Comparison of ENCODE assay signal across 13 cellular contexts in genomic region chr7:805261-805660, GRCh38. TPM values are rescaled to one million over a fixed set of nuclear protein-coding genes. Genes with fewer than 3 reads are reported as not detected.
DNase-seq lines count a peak whose midpoint lies in the region; ATAC-seq and TF ChIP-seq lines count a peak whose summit lies in the region.
"Had no signal": no experiment of that assay in that cellular context is flagged by ENCODE, and none has a peak within 500 bp of the region (broad histone marks: within the 10 kb centered on the region; RNA-seq: fewer than 3 reads in every experiment).

No MANE protein-coding gene starts in this region.

- H3K4me1 ChIP-seq in IMR-90 (ENCODE audit: control insufficient read depth, insufficient read depth, low read length) (peaks cover 3% of the 10 kb centered on the region; the same call in 1 of the 2 replicates), lung (ENCODE audit: control insufficient read depth in 2 of 2, insufficient read depth in 2 of 2, low read length in 2 of 2) (peaks cover 0 to 11% of the 10 kb centered on the region in 2 donors), subcutaneous abdominal adipose tissue (ENCODE audit: control insufficient read depth in 5 of 5, insufficient read depth in 5 of 5, low read length in 5 of 5) (peaks cover 1 to 26% (median 21%) of the 10 kb centered on the region in 5 donors)

- no peak overlapping the region for H3K27ac Mint-ChIP-seq in T-cell
- H3K27ac Mint-ChIP-seq: activated T-cell treated with anti-CD3 and anti-CD28 coated beads, Interleukin-2, amount 50 U/mL, for 24 hours had no signal

- H3K9me1 ChIP-seq in IMR-90 (ENCODE audit: insufficient read depth, low read length), result no peaks in the 10 kb centered on the region; the same call in 1 of the 2 replicates

- H3K36me3 ChIP-seq in IMR-90 (ENCODE audit: control insufficient read depth, insufficient read depth, low read length) (no peaks in the 10 kb centered on the region), lung (ENCODE audit: control insufficient read depth in 2 of 2, insufficient read depth in 2 of 2, low read length in 2 of 2) (no peaks in the 10 kb centered on the region), subcutaneous abdominal adipose tissue (ENCODE audit: control insufficient read depth in 5 of 5, insufficient read depth in 5 of 5, low read length in 5 of 5) (no peaks in the 10 kb centered on the region)

- in situ Hi-C loops in IMR-90 (cut with MboI; ENCODE audit: low sequenced_read_pairs), result no loop called here

- H3K23ac ChIP-seq in IMR-90 (ENCODE audit: low read depth, low read length), result no peak overlapping the region

- no peak overlapping the region for H3K56ac ChIP-seq in IMR-90 (ENCODE audit: extremely low read depth, insufficient read depth, low read length)

- 77% methylated on average over 7 of the region's 18 CpGs; no CpG with 5 or more reads in 1 of the 2 experiments for WGBS in IMR-90 (ENCODE audit: extremely low coverage in 2 of 2, insufficient read length in 1 of 2), 2 experiments
- 48 to 53% methylated on average over 18 of the region's 18 CpGs for WGBS in lung, 2 donors

- no TSS peak for BruUV-seq in IMR-90 (replicated peaks; lab: Mats Ljungman, UMichigan)

- H3K36me3 Mint-ChIP-seq in T-cell, result no peaks in the 10 kb centered on the region

- H3K9ac ChIP-seq in IMR-90 (ENCODE audit: low read depth, low read length), result no peak overlapping the region
- peak overlapping the region in 2 of 5 donors; percentile 3 to 56 for H3K9ac ChIP-seq in subcutaneous abdominal adipose tissue (ENCODE audit: low read length in 5 of 5)

- no peak overlapping the region for H2AK5ac ChIP-seq in IMR-90 (ENCODE audit: low read depth, low read length)

- H3K4me3 ChIP-seq in IMR-90 (ENCODE audit: insufficient read depth, low read depth, low read length) (no peak overlapping the region), epithelial cell of proximal tubule (ENCODE audit: low read depth, low read length) (peak overlapping the region; percentile 38), lung (no peak overlapping the region), subcutaneous abdominal adipose tissue (ENCODE audit: low read depth in 1 of 5, low read length in 5 of 5) (peak overlapping the region in 3 of 5 donors; percentile 27 to 48 (median 40))

- no peaks in the 10 kb centered on the region for H3K9me3 Mint-ChIP-seq in T-cell
- H3K9me3 Mint-ChIP-seq: activated T-cell treated with anti-CD3 and anti-CD28 coated beads, Interleukin-2, amount 50 U/mL, for 24 hours had no signal

- no peak for TF ChIP-seq POLR2A in IMR-90 (IDR thresholded peaks at IDR 0.05; ENCODE audit: low read depth, low read length)

- peak overlapping the region; percentile 32 for H2AFZ ChIP-seq in IMR-90 (replicated peaks; ENCODE audit: low read length, poor library complexity)

- H2BK20ac ChIP-seq in IMR-90 (ENCODE audit: low read depth, low read length), result no peak overlapping the region

- no peak overlapping the region for H2BK120ac ChIP-seq in IMR-90 (ENCODE audit: low read depth, low read length)

- H3K4me1 Mint-ChIP-seq in T-cell, result no peaks in the 10 kb centered on the region

- TF ChIP-seq CTCF in IMR-90 (conservative IDR thresholded peaks at IDR 0.05; ENCODE audit: low read depth, low read length) (no peak), epithelial cell of proximal tubule (conservative IDR thresholded peaks at IDR 0.05; ENCODE audit: low read depth, low read length) (no peak), lung (IDR thresholded peaks at IDR 0.05; ENCODE audit: control extremely low read depth, extremely low read depth) (no peak), omental fat pad (IDR thresholded peaks at IDR 0.05) (no peak)

- H3K27ac ChIP-seq in IMR-90 (ENCODE audit: insufficient read depth, low read length), result no peak overlapping the region
- peak overlapping the region; percentile 13 to 55 for H3K27ac ChIP-seq in lung (ENCODE audit: low read depth in 1 of 2, low read length in 1 of 2)
- H3K27ac ChIP-seq in subcutaneous abdominal adipose tissue (ENCODE audit: low read depth, low read length), result peak overlapping the region; percentile 84

- no peaks in the 10 kb centered on the region for H3K79me1 ChIP-seq in IMR-90 (ENCODE audit: low read depth in 1 of 2, low read length in 2 of 2)

- no peaks in the 10 kb centered on the region for H4K20me1 ChIP-seq in IMR-90 (ENCODE audit: insufficient read depth, low read length)

- H3K14ac ChIP-seq in IMR-90 (replicated peaks; ENCODE audit: low read depth, low read length), result no peak overlapping the region

- H4K5ac ChIP-seq in IMR-90 (ENCODE audit: low read depth, low read length), result no peak overlapping the region

- CTCF ChIA-PET in IMR-90 (lab: Yijun Ruan, JAX), result no interaction called here
- CTCF ChIA-PET in T-cell (lab: Charles Lee), result interaction anchor here in 1 of 2 donors (0.6 kb wide), 1 partner anchor 15 kb away, joined by 5 read pairs; no protein-coding TSS in a partner anchor

- intact Hi-C loops in IMR-90 (cut with micrococcal nuclease), result no loop called here

- H3K4me2 ChIP-seq in IMR-90 (ENCODE audit: low read depth, low read length), result no peak overlapping the region

- H3K27me3 ChIP-seq in IMR-90 (ENCODE audit: control insufficient read depth, insufficient read depth, low read length), result no peaks in the 10 kb centered on the region
- H3K27me3 ChIP-seq in lung (ENCODE audit: control insufficient read depth, insufficient read depth), result no peaks in the 10 kb centered on the region
- no peaks in the 10 kb centered on the region for H3K27me3 ChIP-seq in subcutaneous abdominal adipose tissue (ENCODE audit: control insufficient read depth in 5 of 5, insufficient read depth in 4 of 5, low read length in 5 of 5)

- H2BK15ac ChIP-seq in IMR-90 (ENCODE audit: low read depth, low read length), result no peak overlapping the region

- TF ChIP-seq RAD21 in IMR-90 (IDR thresholded peaks at IDR 0.05; ENCODE audit: low read length), result no peak

- DNase-seq in IMR-90 (no peak), epithelial cell of proximal tubule (ENCODE audit: low read depth) (no peak), lung (ENCODE audit: low spot score) (no peak), T-cell (no peak), omental fat pad (ENCODE audit: low spot score) (no peak)
- DNase-seq in stimulated activated CD4-positive, alpha-beta T cell treated with anti-CD3 and anti-CD28 coated beads, Interleukin-15, amount 100 ng/mL, for 24 hours, result no peak
- no peak for DNase-seq in stimulated activated CD4-positive, alpha-beta T cell treated with anti-CD3 and anti-CD28 coated beads, Interleukin-4, amount 100 ng/mL, for 24 hours
- DNase-seq: activated CD4-positive, alpha-beta T cell treated with anti-CD3 and anti-CD28 coated beads for 48 hours; activated T-cell treated with anti-CD3 and anti-CD28 coated beads, Interleukin-2, amount 50 U/mL, for 24 hours; NCI-H2107; NCI-H82; T-helper 2 cell had no signal

- dilution Hi-C loops in IMR-90 (cut with HindIII; ENCODE audit: low sequenced_read_pairs, unreplicated experiment), result no loop called here

- no peak overlapping the region for H4K91ac ChIP-seq in IMR-90 (ENCODE audit: insufficient read depth, low read depth, low read length)

- H3K27me3 Mint-ChIP-seq in T-cell, result no peaks in the 10 kb centered on the region
- H3K27me3 Mint-ChIP-seq: activated T-cell treated with anti-CD3 and anti-CD28 coated beads, Interleukin-2, amount 50 U/mL, for 24 hours had no signal

- no peak for ATAC-seq in IMR-90 (ENCODE audit: low read depth)
- ATAC-seq in lung (ENCODE audit: insufficient read depth, low FRiP score), result no peak
- ATAC-seq in T-cell (replicated peaks in 1 of 4), result no peak
- no peak for ATAC-seq in omental fat pad (ENCODE audit: low FRiP score)

- no peak overlapping the region for H3K4ac ChIP-seq in IMR-90 (ENCODE audit: low read depth, low read length)

- no peak overlapping the region for H3K18ac ChIP-seq in IMR-90 (ENCODE audit: low read depth, low read length)

- H4K8ac ChIP-seq in IMR-90 (ENCODE audit: low read depth in 2 of 2, low read length in 2 of 2), result no peak overlapping the region

- H3K4me3 Mint-ChIP-seq in T-cell, result peak overlapping the region in 1 of 3 donors; percentile 31
- H3K4me3 Mint-ChIP-seq: activated T-cell treated with anti-CD3 and anti-CD28 coated beads, Interleukin-2, amount 50 U/mL, for 24 hours had no signal

- H2BK5ac ChIP-seq in IMR-90 (ENCODE audit: low read depth, low read length, poor library complexity, severe bottlenecking), result no peak overlapping the region

- H3K9me3 ChIP-seq in IMR-90 (ENCODE audit: control insufficient read depth, insufficient read depth, low read length) (no peaks in the 10 kb centered on the region), lung (ENCODE audit: control insufficient read depth in 2 of 2, insufficient read depth in 1 of 2, low read length in 1 of 2) (peaks cover 0 to 2% of the 10 kb centered on the region in 2 donors), subcutaneous abdominal adipose tissue (ENCODE audit: control insufficient read depth in 5 of 5, low read length in 5 of 5) (no peaks in the 10 kb centered on the region)

- no peak overlapping the region for H2AK9ac ChIP-seq in IMR-90 (replicated peaks; ENCODE audit: low read depth, low read length, poor library complexity)

- POLR2A ChIA-PET in IMR-90 (lab: Charles Lee; ENCODE audit: unreplicated experiment) (no interaction called here), T-cell (lab: Charles Lee) (no interaction called here)

TF ChIP-seq in IMR-90, 13 proteins besides CTCF, POLR2A, EP300 and RAD21 (continues in another document):
- TF ChIP-seq FOS (IDR thresholded peaks at IDR 0.05; ENCODE audit: low read depth, low read length) (no peak), MAFK (IDR thresholded peaks at IDR 0.05; ENCODE audit: low read depth, low read length) (no peak), NFE2L2 (IDR thresholded peaks at IDR 0.05; ENCODE audit: low read depth, low read length) (no peak), MXI1 (IDR thresholded peaks at IDR 0.05; ENCODE audit: borderline replicate concordance, low read depth, low read length) (no peak), RCOR1 (IDR thresholded peaks at IDR 0.05; ENCODE audit: insufficient replicate concordance, low read length) (no peak), MAZ (IDR thresholded peaks at IDR 0.05; ENCODE audit: borderline replicate concordance, low read depth, low read length) (no peak), USF2 (IDR thresholded peaks at IDR 0.05; ENCODE audit: low read depth, low read length) (no peak)

RNA-seq across cellular contexts. Expression of gene SUN1, which starts 27.0 kb away (rescaled TPM):
- total RNA-seq in IMR-90 (2012; rRNA removed) (113 and 129 TPM in 2 replicates), epithelial cell of proximal tubule (117 and 270 TPM in 2 replicates), lung (100 to 1,000 TPM; 133 to 349 TPM), T-cell (100 to 1,000 TPM in 3 of 5 donors, 10 to 100 TPM in 2; 90.8 to 299 (median 279) TPM), omental fat pad (100 to 1,000 TPM; 124 to 245 (median 174) TPM)
- polyA plus RNA-seq in IMR-90 (2012; rRNA removed) (155 and 239 TPM in 2 replicates), lung (10 to 100 TPM; 69.6 to 74.4 TPM)
- 84.1 and 183 TPM in 2 replicates for polyA plus RNA-seq in IMR-90 (2012; cell fraction: cytosol; rRNA removed)
- 1,009 and 1,044 TPM in 2 replicates for polyA plus RNA-seq in IMR-90 (2012; cell fraction: nucleus; rRNA removed; ENCODE audit: low replicate concordance)

Comparison
In these comparisons a context has a peak if more than half of its experiments do, and no peak if none do; other contexts are left out.
1. H3K4me3 ChIP-seq: peak in epithelial cell of proximal tubule (single experiment) and subcutaneous abdominal adipose tissue (3 of 5); none in IMR-90 (single experiment) and lung (single experiment).